Comparison of ENCODE assay signal across 8 cellular contexts in the genomic region with DNA sequence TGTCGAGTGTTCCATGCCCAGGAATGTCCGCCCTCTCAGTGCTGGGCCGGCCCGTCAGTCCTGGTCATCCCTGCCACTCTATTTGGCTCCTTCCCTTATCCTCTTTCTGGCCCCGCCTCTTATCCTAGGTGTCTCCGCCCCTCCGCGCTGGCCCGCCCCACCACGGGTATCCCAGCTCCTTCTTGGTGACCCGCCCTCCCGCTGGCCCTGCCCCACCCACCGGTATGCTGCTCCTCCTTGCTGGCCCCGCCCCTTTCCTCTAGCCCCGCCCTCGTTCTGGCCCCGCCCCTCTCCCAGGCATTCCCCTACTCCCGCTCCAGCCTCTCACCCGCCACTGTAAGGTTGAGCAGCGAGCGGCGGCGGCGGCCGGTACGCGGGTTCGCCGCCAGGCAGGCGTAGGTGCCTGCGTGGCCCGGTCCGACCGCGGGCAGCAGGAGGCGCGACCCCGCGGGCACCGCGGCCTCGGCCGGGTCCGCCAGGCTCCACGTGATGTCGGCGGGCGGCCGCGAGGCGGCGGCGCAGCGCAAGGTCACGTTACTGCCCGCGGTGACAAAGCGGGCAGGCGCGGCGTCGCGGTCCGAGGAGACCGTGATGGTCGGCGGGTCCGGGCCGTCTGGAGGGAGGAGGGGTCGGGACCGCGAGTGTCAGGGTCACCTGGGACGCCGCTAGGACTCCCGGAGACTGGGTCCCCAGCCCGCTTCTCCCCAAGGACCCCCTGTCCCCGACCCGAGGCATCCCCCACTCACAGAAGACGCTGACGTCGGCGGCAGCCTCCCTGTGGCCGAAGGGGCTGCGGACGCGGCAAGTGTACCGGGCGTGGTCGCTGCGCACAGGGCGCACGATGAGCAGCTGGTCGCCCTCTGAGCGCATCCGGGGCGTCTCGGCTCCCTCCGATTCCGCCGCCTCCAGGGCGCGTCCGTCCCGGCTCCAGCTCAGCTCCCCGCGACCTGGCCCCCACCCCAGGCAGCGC. TPM values are rescaled to one million over a fixed set of nuclear protein-coding genes. Genes with fewer than 3 reads are reported as not detected.
DNase-seq lines count a peak whose midpoint lies in the region; ATAC-seq and TF ChIP-seq lines count a peak whose summit lies in the region.

No MANE protein-coding gene starts in this region.

- peaks cover 8% of the 10 kb centered on the region for H3K27me3 Mint-ChIP-seq in activated CD4-positive, alpha-beta T cell treated with anti-CD3 and anti-CD28 coated beads, Interleukin-2, amount 10 ng/mL, durations not matched to agents 7 days and 5 days

- H3K4me1 ChIP-seq in left lung, result peaks cover 2 to 20% of the 10 kb centered on the region in 2 donors

- no peaks in the 10 kb centered on the region for H3K9me3 Mint-ChIP-seq in activated CD4-positive, alpha-beta T cell treated with anti-CD3 and anti-CD28 coated beads, Interleukin-2, amount 10 ng/mL, durations not matched to agents 7 days and 5 days

- H3K4me1 Mint-ChIP-seq in activated CD4-positive, alpha-beta T cell treated with anti-CD3 and anti-CD28 coated beads, Interleukin-2, amount 10 ng/mL, durations not matched to agents 7 days and 5 days, result peaks cover 17% of the 10 kb centered on the region

- POLR2A ChIA-PET in activated CD4-positive, alpha-beta T cell treated with anti-CD3 and anti-CD28 coated beads, Interleukin-2, amount 10 ng/mL, durations not matched to agents 7 days and 5 days (lab: Charles Lee), result interaction anchor here (0.7 to 0.8 kb wide), 2 partner anchors 18 to 54 kb away, joined by 3 read pairs; no protein-coding TSS in a partner anchor

- peak overlapping the region; percentile 79 for H3K4me3 Mint-ChIP-seq in activated CD4-positive, alpha-beta T cell treated with anti-CD3 and anti-CD28 coated beads, Interleukin-2, amount 10 ng/mL, durations not matched to agents 7 days and 5 days

- intact Hi-C loops in left lung (cut with DNase I), result no loop called here

- H3K27me3 ChIP-seq in left lung, result peaks cover 0 to 14% of the 10 kb centered on the region in 2 donors

- H3K36me3 ChIP-seq in left lung, result peaks cover 0 to 6% of the 10 kb centered on the region in 2 donors

- ATAC-seq in HG02678 (IDR thresholded peaks at IDR 0.05; ENCODE audit: unreplicated experiment) (peak; percentile 50), left lung (peak; percentile 96)

- TF ChIP-seq CTCF in GM12873 (IDR thresholded peaks at IDR 0.05; ENCODE audit: insufficient read depth, low read depth, low read length, missing control alignments) (peak; percentile 34), coronary artery (IDR thresholded peaks at IDR 0.05) (no peak), left lung (IDR thresholded peaks at IDR 0.05) (no peak)

- H3K27ac Mint-ChIP-seq in activated CD4-positive, alpha-beta T cell treated with anti-CD3 and anti-CD28 coated beads, Interleukin-2, amount 10 ng/mL, durations not matched to agents 7 days and 5 days, result peak overlapping the region; percentile 68

- H3K4me3 ChIP-seq in coronary artery (peak overlapping the region; percentile 91), left lung (peak overlapping the region; percentile 62 to 75)

- H3K27ac ChIP-seq in coronary artery (peak overlapping the region; percentile 77 to 96), left lung (peak overlapping the region; percentile 69 to 78)

- H3K9me3 ChIP-seq in left lung, result no peaks in the 10 kb centered on the region

- peaks cover 4% of the 10 kb centered on the region for H3K36me3 Mint-ChIP-seq in activated CD4-positive, alpha-beta T cell treated with anti-CD3 and anti-CD28 coated beads, Interleukin-2, amount 10 ng/mL, durations not matched to agents 7 days and 5 days (ENCODE audit: low read depth)

- CTCF ChIA-PET in activated CD4-positive, alpha-beta T cell treated with anti-CD3 and anti-CD28 coated beads, Interleukin-2, amount 10 ng/mL, durations not matched to agents 7 days and 5 days (lab: Charles Lee), result interaction anchor here (0.6 to 4.3 kb wide), 17 partner anchors 11 to 175 kb away, joined by 3 to 20 read pairs (median 4); partner anchors contain the start of genes C19orf84, ETFB and SIGLEC10

- peak; percentile 76 to 92 for DNase-seq in NCI-H446 (lab: John Stamatoyannopoulos, UW)
- DNase-seq in activated CD4-positive, alpha-beta T cell treated with anti-CD3 and anti-CD28 coated beads, Interleukin-2, amount 10 ng/mL, durations not matched to agents 7 days and 5 days, result peak; percentile 92
- peak; percentile 100 for DNase-seq in coronary artery (ENCODE audit: low spot score)
- DNase-seq in left lung, result peak; percentile 99 to 100
- peak; percentile 98 for DNase-seq in stimulated activated CD4-positive, alpha-beta T cell treated with anti-CD3 and anti-CD28 coated beads, Interleukin-1b, Interleukin-23, amount 100 ng/mL, for 48 hours
- DNase-seq in NCI-H128 (lab: John Stamatoyannopoulos, UW; ENCODE audit: unreplicated experiment), result no peak

RNA-seq across cellular contexts. Expression of gene VSIG10L, which starts 2.0 kb away (rescaled TPM):
- 1 to 10 TPM in 1 of 2 experiments, under 1 TPM in 1; 0.99 to 1.2 TPM for total RNA-seq in activated CD4-positive, alpha-beta T cell treated with anti-CD3 and anti-CD28 coated beads, Interleukin-2, amount 10 ng/mL, durations not matched to agents 7 days and 5 days
- total RNA-seq in left lung, result 1 to 10 TPM; 3.5 to 4.1 TPM

RNA-seq across cellular contexts. Expression of gene ETFB, which starts 26.2 kb away (rescaled TPM):
- total RNA-seq in activated CD4-positive, alpha-beta T cell treated with anti-CD3 and anti-CD28 coated beads, Interleukin-2, amount 10 ng/mL, durations not matched to agents 7 days and 5 days, result 100 to 1,000 TPM; 108 to 132 TPM
- 10 to 100 TPM; 72.4 to 89.6 TPM for total RNA-seq in left lung

RNA-seq across cellular contexts. Expression of gene IGLON5, which starts 28.5 kb away (rescaled TPM):
- not detected for total RNA-seq in activated CD4-positive, alpha-beta T cell treated with anti-CD3 and anti-CD28 coated beads, Interleukin-2, amount 10 ng/mL, durations not matched to agents 7 days and 5 days
- total RNA-seq in left lung, result not detected

RNA-seq across cellular contexts. Expression of gene CLDND2, which starts 28.8 kb away (rescaled TPM):
- 1 to 10 TPM; 3.1 to 3.3 TPM for total RNA-seq in activated CD4-positive, alpha-beta T cell treated with anti-CD3 and anti-CD28 coated beads, Interleukin-2, amount 10 ng/mL, durations not matched to agents 7 days and 5 days
- 1 to 10 TPM; 1.4 to 1.6 TPM for total RNA-seq in left lung

RNA-seq across cellular contexts. Expression of gene NKG7, which starts 32.5 kb away (rescaled TPM):
- total RNA-seq in activated CD4-positive, alpha-beta T cell treated with anti-CD3 and anti-CD28 coated beads, Interleukin-2, amount 10 ng/mL, durations not matched to agents 7 days and 5 days, result 10 to 100 TPM; 67.2 to 71.7 TPM
- 10 to 100 TPM; 15.2 to 50.1 TPM for total RNA-seq in left lung
